Comparison of ENCODE assay signal across 8 cellular contexts in the genomic region with DNA sequence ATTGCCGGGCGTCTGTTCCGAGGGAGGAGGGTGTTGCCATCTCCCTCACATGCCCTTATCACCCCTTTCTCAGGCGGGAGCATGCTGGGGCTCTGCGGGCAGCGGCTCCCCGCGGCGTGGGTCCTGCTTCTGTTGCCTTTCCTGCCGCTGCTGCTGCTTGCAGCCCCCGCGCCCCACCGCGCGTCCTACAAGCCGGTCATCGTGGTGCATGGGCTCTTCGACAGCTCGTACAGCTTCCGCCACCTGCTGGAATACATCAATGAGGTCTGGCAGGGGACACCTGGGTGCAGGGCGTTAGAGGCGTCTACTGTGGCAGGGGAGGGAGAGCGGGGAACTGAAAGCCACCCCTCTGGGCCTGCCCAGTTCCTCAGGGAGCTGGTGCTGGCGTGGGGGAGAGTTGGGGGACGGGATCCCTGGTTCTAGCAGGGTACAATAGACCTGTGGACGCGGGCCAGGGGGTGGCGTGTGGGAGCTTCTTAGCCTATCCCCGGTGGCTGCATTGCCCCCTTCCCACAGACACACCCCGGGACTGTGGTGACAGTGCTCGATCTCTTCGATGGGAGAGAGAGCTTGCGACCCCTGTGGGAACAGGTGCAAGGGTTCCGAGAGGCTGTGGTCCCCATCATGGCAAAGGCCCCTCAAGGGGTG. TPM values are rescaled to one million over a fixed set of nuclear protein-coding genes. Genes with fewer than 3 reads are reported as not detected.
DNase-seq lines count a peak whose midpoint lies in the region; ATAC-seq and TF ChIP-seq lines count a peak whose summit lies in the region.

No MANE protein-coding gene starts in this region.

- peaks cover 11% of the 10 kb centered on the region for H3K27me3 Mint-ChIP-seq in activated CD4-positive, alpha-beta T cell treated with anti-CD3 and anti-CD28 coated beads for 36 hours

- H3K36me3 ChIP-seq in colonic mucosa = no peaks in the 10 kb centered on the region
- peaks cover 0 to 14% of the 10 kb centered on the region in 2 donors for H3K36me3 ChIP-seq in left lung

- intact Hi-C loops in activated CD4-positive, alpha-beta T cell treated with anti-CD3 and anti-CD28 coated beads for 36 hours (cut with DNase I, micrococcal nuclease) = loop anchor here (1.0 to 10.0 kb wide), 9 partner anchors 22 to 195 kb away; a partner anchor contains a TSS
- intact Hi-C loops in colonic mucosa (cut with DNase I) (loop anchor here (5.0 kb wide), 1 partner anchor 37 kb away; no protein-coding TSS in a partner anchor), left lung (cut with DNase I) (loop anchor here in 1 of 2 donors (5.0 kb wide), 1 partner anchor 37 kb away; no protein-coding TSS in a partner anchor)

- no peaks in the 10 kb centered on the region for H3K9me3 Mint-ChIP-seq in activated CD4-positive, alpha-beta T cell treated with anti-CD3 and anti-CD28 coated beads for 36 hours (ENCODE audit: low read depth)

- no peaks in the 10 kb centered on the region for H3K27me3 ChIP-seq in colonic mucosa
- H3K27me3 ChIP-seq in left lung = peaks cover 23 to 77% of the 10 kb centered on the region in 2 donors

- H3K4me1 ChIP-seq in colonic mucosa (peaks cover 4% of the 10 kb centered on the region), left lung (peaks cover 15 to 45% of the 10 kb centered on the region in 2 donors)

- H3K4me3 ChIP-seq in colonic mucosa (peak overlapping the region; percentile 60), left lung (peak overlapping the region; percentile 47 to 62)

- CTCF ChIA-PET in activated CD4-positive, alpha-beta T cell treated with anti-CD3 and anti-CD28 coated beads for 36 hours (lab: Charles Lee) = interaction anchor here (0.5 to 1.1 kb wide), 4 partner anchors 36 to 44 kb away, joined by 3 to 6 read pairs (median 3); no protein-coding TSS in a partner anchor

- ATAC-seq in HG02642 (IDR thresholded peaks at IDR 0.05; ENCODE audit: poor library complexity, unreplicated experiment) (peak; percentile 52), left lung (peak; percentile 78), HG02981 (IDR thresholded peaks at IDR 0.05; ENCODE audit: unreplicated experiment) (no peak)
- ATAC-seq in activated CD4-positive, alpha-beta T cell treated with anti-CD3 and anti-CD28 coated beads for 36 hours = peak; percentile 75

- TF ChIP-seq CTCF in colonic mucosa (IDR thresholded peaks at IDR 0.05) (peak; percentile 44), left lung (IDR thresholded peaks at IDR 0.05) (peak; percentile 34 to 49)

- H3K36me3 Mint-ChIP-seq in activated CD4-positive, alpha-beta T cell treated with anti-CD3 and anti-CD28 coated beads for 36 hours (ENCODE audit: low read depth) = peaks cover 19% of the 10 kb centered on the region

- H3K4me1 Mint-ChIP-seq in activated CD4-positive, alpha-beta T cell treated with anti-CD3 and anti-CD28 coated beads for 36 hours = peaks cover 41% of the 10 kb centered on the region

- H3K9me3 ChIP-seq in colonic mucosa (no peaks in the 10 kb centered on the region), left lung (no peaks in the 10 kb centered on the region)

- peak overlapping the region; percentile 68 for H3K27ac ChIP-seq in colonic mucosa
- peak overlapping the region; percentile 74 to 80 for H3K27ac ChIP-seq in left lung

- POLR2A ChIA-PET in activated CD4-positive, alpha-beta T cell treated with anti-CD3 and anti-CD28 coated beads for 36 hours (lab: Charles Lee) = no interaction called here

- H3K9ac ChIP-seq in colonic mucosa (ENCODE audit: low read depth in 2 of 2, low read length in 2 of 2) = peak overlapping the region; percentile 68 to 98

- H3K27ac Mint-ChIP-seq in activated CD4-positive, alpha-beta T cell treated with anti-CD3 and anti-CD28 coated beads for 36 hours = peak overlapping the region; percentile 92

- peak; percentile 46 for DNase-seq in DMS153 (lab: John Stamatoyannopoulos, UW)
- DNase-seq in NCI-H345 (lab: John Stamatoyannopoulos, UW) = peak; percentile 77
- DNase-seq in activated CD4-positive, alpha-beta T cell treated with anti-CD3 and anti-CD28 coated beads for 36 hours = peak; percentile 80
- peak; percentile 84 for DNase-seq in colonic mucosa
- peak; percentile 70 to 83 for DNase-seq in left lung
- peak; percentile 44 to 54 for DNase-seq in stimulated activated CD4-positive, alpha-beta T cell treated with anti-CD3 and anti-CD28 coated beads, Interleukin-4, amount 100 ng/mL, for 4 hours

- peak overlapping the region; percentile 91 for H3K4me3 Mint-ChIP-seq in activated CD4-positive, alpha-beta T cell treated with anti-CD3 and anti-CD28 coated beads for 36 hours

RNA-seq across cellular contexts. Expression of a gene that starts 0.7 kb away (rescaled TPM):
- total RNA-seq in activated CD4-positive, alpha-beta T cell treated with anti-CD3 and anti-CD28 coated beads for 36 hours = 10 to 100 TPM in 1 of 2 experiments, 1 to 10 TPM in 1; 9.9 to 10.1 TPM
- total RNA-seq in colonic mucosa = 10 to 100 TPM; 18.4 to 21.0 TPM
- 10 to 100 TPM in 1 of 2 donors, 1 to 10 TPM in 1; 8.9 to 17.9 TPM for total RNA-seq in left lung

RNA-seq across cellular contexts. Expression of a gene that starts 2.9 kb away (rescaled TPM):
- under 1 TPM; 0.43 to 0.79 TPM for total RNA-seq in activated CD4-positive, alpha-beta T cell treated with anti-CD3 and anti-CD28 coated beads for 36 hours
- under 1 TPM; 0.72 to 0.90 TPM for total RNA-seq in colonic mucosa
- 1 to 10 TPM; 1.0 to 1.6 TPM for total RNA-seq in left lung

RNA-seq across cellular contexts. Expression of a gene that starts 9.8 kb away (rescaled TPM):
- total RNA-seq in activated CD4-positive, alpha-beta T cell treated with anti-CD3 and anti-CD28 coated beads for 36 hours = 10 to 100 TPM in 1 of 2 experiments, 1 to 10 TPM in 1; 9.1 to 10.9 TPM
- total RNA-seq in colonic mucosa (10 to 100 TPM; 10.4 to 13.7 TPM), left lung (10 to 100 TPM in 1 of 2 donors, 1 to 10 TPM in 1; 8.1 to 10.1 TPM)

RNA-seq across cellular contexts. Expression of a gene that starts 21.2 kb away (rescaled TPM):
- total RNA-seq in activated CD4-positive, alpha-beta T cell treated with anti-CD3 and anti-CD28 coated beads for 36 hours = 10 to 100 TPM; 30.4 to 30.5 TPM
- total RNA-seq in colonic mucosa = 10 to 100 TPM; 44.1 to 54.5 TPM
- 10 to 100 TPM; 55.5 to 61.2 TPM for total RNA-seq in left lung

RNA-seq across cellular contexts. Expression of a gene that starts 23.6 kb away (rescaled TPM):
- 10 to 100 TPM; 51.7 to 65.6 TPM for total RNA-seq in activated CD4-positive, alpha-beta T cell treated with anti-CD3 and anti-CD28 coated beads for 36 hours
- total RNA-seq in colonic mucosa (10 to 100 TPM; 75.8 to 87.4 TPM), left lung (10 to 100 TPM; 43.9 to 65.7 TPM)
